Comparison of ENCODE assay signal across 22 cellular contexts in the genomic region with DNA sequence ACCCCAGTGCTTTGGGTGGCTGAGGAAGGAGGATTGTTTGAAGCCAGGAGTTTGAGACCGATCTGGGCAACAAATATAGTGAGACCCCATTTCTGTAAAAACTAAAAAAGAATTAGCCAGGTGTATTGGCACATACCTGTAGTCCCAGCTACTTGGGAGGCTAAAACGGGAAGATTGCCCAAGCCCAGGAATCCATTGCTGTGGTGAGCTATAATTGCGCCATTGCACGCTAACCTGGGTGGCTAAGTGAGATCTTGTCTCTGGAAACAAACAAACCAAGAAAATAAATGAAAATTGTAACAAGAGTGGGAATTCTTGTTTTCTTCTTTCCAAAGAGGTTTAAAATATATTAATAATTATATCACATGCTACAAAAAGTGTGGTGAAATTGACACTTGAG. TPM values are rescaled to one million over a fixed set of nuclear protein-coding genes. Genes with fewer than 3 reads are reported as not detected.
A peak's percentile ranks its signal among the peaks of the same experiment; 100 is the strongest.
DNase-seq lines count a peak whose midpoint lies in the region; ATAC-seq and TF ChIP-seq lines count a peak whose summit lies in the region.
"Had no signal": no experiment of that assay in that cellular context is flagged by ENCODE, and none has a peak within 500 bp of the region (broad histone marks: within the 10 kb centered on the region; RNA-seq: fewer than 3 reads in every experiment).

No MANE protein-coding gene starts in this region.

- H3K36me3 ChIP-seq in CD8-positive, alpha-beta T cell (ENCODE audit: insufficient read depth, low read length) = peaks cover 24% of the 10 kb centered on the region

- H3K36me3 Mint-ChIP-seq in CD8-positive, alpha-beta T cell = peaks cover 81% of the 10 kb centered on the region
- peaks cover 100% of the 10 kb centered on the region for H3K36me3 Mint-ChIP-seq in stimulated activated effector memory CD8-positive, alpha-beta T cell treated with anti-CD3 and anti-CD28 coated beads, Interleukin-12 subunit alpha, Interleukin-12 subunit beta, amount 100 ng/mL, for 72 hours

- H3K4me1 Mint-ChIP-seq in CD8-positive, alpha-beta T cell (ENCODE audit: low read depth) = no peaks in the 10 kb centered on the region
- H3K4me1 Mint-ChIP-seq in stimulated activated effector memory CD8-positive, alpha-beta T cell treated with anti-CD3 and anti-CD28 coated beads, Interleukin-12 subunit alpha, Interleukin-12 subunit beta, amount 100 ng/mL, for 72 hours = no peaks in the 10 kb centered on the region
- H3K4me1 Mint-ChIP-seq: B cell; CD8-positive, alpha-beta memory T cell had no signal

- H3K4me3 Mint-ChIP-seq in CD8-positive, alpha-beta T cell = no peak overlapping the region
- H3K4me3 Mint-ChIP-seq in stimulated activated effector memory CD8-positive, alpha-beta T cell treated with anti-CD3 and anti-CD28 coated beads, Interleukin-12 subunit alpha, Interleukin-12 subunit beta, amount 100 ng/mL, for 72 hours = no peak overlapping the region
- H3K4me3 Mint-ChIP-seq: B cell; CD4-positive, alpha-beta T cell; CD8-positive, alpha-beta memory T cell had no signal

- H3K27me3 Mint-ChIP-seq in CD8-positive, alpha-beta T cell (ENCODE audit: low read depth) = no peaks in the 10 kb centered on the region
- H3K27me3 Mint-ChIP-seq: B cell; CD4-positive, alpha-beta T cell; CD8-positive, alpha-beta memory T cell had no signal

- no peak for DNase-seq in CD8-positive, alpha-beta T cell
- peak; percentile 17 for DNase-seq in islet precursor cell
- DNase-seq in stimulated activated effector memory CD8-positive, alpha-beta T cell treated with anti-CD3 and anti-CD28 coated beads, Interleukin-12 subunit alpha, Interleukin-12 subunit beta, amount 100 ng/mL, for 72 hours (ENCODE audit: low spot score in 2 of 2) = no peak
- DNase-seq in RKO (ENCODE audit: low spot score) = no peak
- DNase-seq: AML-193; CD4-positive, alpha-beta T cell; CD8-positive, alpha-beta memory T cell; COR-L47; DMS 273 treated with DMSO at 0.1 percent for 48 hours; DMS153; DMS53; DMS79; DND-41; EL; GDM1 had no signal

- intact Hi-C loops in CD8-positive, alpha-beta T cell (cut with DNase I, micrococcal nuclease) = no loop called here

- CTCF ChIA-PET in CD8-positive, alpha-beta T cell (lab: Charles Lee) = no interaction called here

- H3K27ac Mint-ChIP-seq in CD8-positive, alpha-beta T cell = peak overlapping the region; percentile 41
- peak overlapping the region; percentile 32 for H3K27ac Mint-ChIP-seq in stimulated activated effector memory CD8-positive, alpha-beta T cell treated with anti-CD3 and anti-CD28 coated beads, Interleukin-12 subunit alpha, Interleukin-12 subunit beta, amount 100 ng/mL, for 72 hours
- H3K27ac Mint-ChIP-seq: B cell; CD4-positive, alpha-beta T cell; CD8-positive, alpha-beta memory T cell had no signal

- no peaks in the 10 kb centered on the region for H3K4me1 ChIP-seq in CD8-positive, alpha-beta T cell (ENCODE audit: insufficient read depth, low read length)
- H3K4me1 ChIP-seq: A549; BLaER1 treated with 17β-estradiol and CSF1 and Interleukin-3, amounts not matched to agents 10 nM and 100 nM had no signal

- ATAC-seq in CD8-positive, alpha-beta T cell = no peak
- ATAC-seq in stimulated activated effector memory CD8-positive, alpha-beta T cell treated with anti-CD3 and anti-CD28 coated beads, Interleukin-12 subunit alpha, Interleukin-12 subunit beta, amount 100 ng/mL, for 72 hours = no peak
- ATAC-seq in HG03571 (IDR thresholded peaks at IDR 0.05; ENCODE audit: unreplicated experiment) = no peak
- ATAC-seq: A549, GM12878 had no signal

- no peaks in the 10 kb centered on the region for H3K27me3 ChIP-seq in CD8-positive, alpha-beta T cell (ENCODE audit: insufficient read depth, low read length)
- H3K27me3 ChIP-seq: BLaER1 treated with 17β-estradiol and CSF1 and Interleukin-3, amounts not matched to agents 10 nM and 100 nM had no signal

- no peak overlapping the region for H3K4me3 ChIP-seq in CD8-positive, alpha-beta T cell (ENCODE audit: low read depth, low read length)
- H3K4me3 ChIP-seq: A549; BLaER1 treated with 17β-estradiol and CSF1 and Interleukin-3, amounts not matched to agents 10 nM and 100 nM; GM12878 had no signal

- TF ChIP-seq CTCF in CD8-positive, alpha-beta T cell (IDR thresholded peaks at IDR 0.05) = no peak

- no peak overlapping the region for H3K27ac ChIP-seq in CD8-positive, alpha-beta T cell (ENCODE audit: low read depth, low read length)
- H3K27ac ChIP-seq: 22Rv1; A549; BLaER1 treated with 17β-estradiol and CSF1 and Interleukin-3, amounts not matched to agents 10 nM and 100 nM; C4-2B had no signal

- no peaks in the 10 kb centered on the region for H3K9me3 ChIP-seq in CD8-positive, alpha-beta T cell (ENCODE audit: low read length)
- H3K9me3 ChIP-seq: A549; BLaER1 treated with 17β-estradiol and CSF1 and Interleukin-3, amounts not matched to agents 10 nM and 100 nM had no signal

- no peaks in the 10 kb centered on the region for H3K9me3 Mint-ChIP-seq in CD8-positive, alpha-beta T cell
- H3K9me3 Mint-ChIP-seq in stimulated activated effector memory CD8-positive, alpha-beta T cell treated with anti-CD3 and anti-CD28 coated beads, Interleukin-12 subunit alpha, Interleukin-12 subunit beta, amount 100 ng/mL, for 72 hours = no peaks in the 10 kb centered on the region
- H3K9me3 Mint-ChIP-seq: CD4-positive, alpha-beta T cell; CD8-positive, alpha-beta memory T cell had no signal

- POLR2A ChIA-PET in CD8-positive, alpha-beta T cell (lab: Charles Lee) = interaction anchor here (1.2 kb wide), 1 partner anchor 19 kb away, joined by 3 read pairs; no protein-coding TSS in a partner anchor

RNA-seq across cellular contexts. Expression of a gene that starts 52.9 kb away (rescaled TPM):
- total RNA-seq in CD8-positive, alpha-beta T cell = 10 to 100 TPM; 31.8 to 34.3 TPM

RNA-seq across cellular contexts. Expression of a gene that starts 56.8 kb away (rescaled TPM):
- total RNA-seq in CD8-positive, alpha-beta T cell = 10 to 100 TPM; 17.8 to 21.2 TPM
